Comparison of ENCODE assay signal across 9 cellular contexts in genomic region chr16:8579559-8579958, GRCh38. TPM values are rescaled to one million over a fixed set of nuclear protein-coding genes. Genes with fewer than 3 reads are reported as not detected.
"Had no signal": no experiment of that assay in that cellular context is flagged by ENCODE, and none has a peak within 500 bp of the region (broad histone marks: within the 10 kb centered on the region; RNA-seq: fewer than 3 reads in every experiment).

No MANE protein-coding gene starts in this region.

- DNase-seq: GDM1, GF-D8 had no signal

- H3K4me3 ChIP-seq: GM12878 had no signal

- ATAC-seq: GM12878 had no signal

- FAIRE-seq: G401.6, GM12878, GM12891, GM12892, GM18507, GM19239 had no signal

RNA-seq across cellular contexts. Expression of gene TMEM114, which starts 10.8 kb away (rescaled TPM):
- total RNA-seq: G401, GM12878 had no signal
- polyA plus RNA-seq: GM12878 had no signal
